Comparison of ENCODE assay signal across 9 cellular contexts in the genomic region with DNA sequence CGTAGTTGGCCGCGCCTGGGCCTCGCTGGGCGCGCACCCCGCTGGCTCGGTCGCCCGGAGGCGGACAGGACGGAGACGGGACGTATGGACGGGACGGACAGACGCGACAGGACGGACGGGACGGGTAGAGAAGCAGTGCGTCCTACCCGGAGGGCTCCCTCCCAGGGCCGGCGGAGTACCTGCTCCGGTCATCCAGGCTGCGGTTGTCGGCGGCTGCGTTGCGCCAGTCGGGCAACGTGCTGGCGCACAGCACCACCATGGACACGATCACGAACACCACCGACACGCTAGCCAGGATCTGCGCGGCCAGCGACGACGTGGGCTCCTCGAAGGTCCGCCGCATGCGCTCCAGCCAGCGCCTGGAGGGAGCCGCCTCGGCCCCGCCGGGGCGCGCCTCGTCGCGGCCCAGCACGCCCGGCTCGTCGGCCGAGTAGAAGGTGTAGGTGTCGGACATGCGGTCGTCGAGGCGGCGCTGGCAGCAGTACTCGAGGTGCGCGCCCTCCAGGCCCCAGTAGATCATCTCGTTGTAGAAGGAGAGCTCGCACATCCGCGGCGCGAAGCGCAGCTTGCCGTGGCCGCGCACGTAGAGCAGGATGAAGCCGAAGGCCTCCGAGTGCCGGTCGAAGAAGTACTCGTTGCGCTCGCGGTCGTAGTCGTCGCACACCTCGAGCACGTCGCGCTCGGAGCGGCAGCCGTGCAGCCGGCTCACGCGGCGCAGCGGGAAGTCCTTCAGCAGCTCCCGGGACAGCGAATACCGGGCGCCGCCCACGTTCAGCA. TPM values are rescaled to one million over a fixed set of nuclear protein-coding genes. Genes with fewer than 3 reads are reported as not detected.
DNase-seq lines count a peak whose midpoint lies in the region; ATAC-seq and TF ChIP-seq lines count a peak whose summit lies in the region.
"Had no signal": no experiment of that assay in that cellular context is flagged by ENCODE, and none has a peak within 500 bp of the region (broad histone marks: within the 10 kb centered on the region; RNA-seq: fewer than 3 reads in every experiment).

No MANE protein-coding gene starts in this region.

- H3K9ac ChIP-seq in smooth muscle cell (ENCODE audit: low read depth): no peak overlapping the region

- no peaks in the 10 kb centered on the region for H3K4me1 ChIP-seq in smooth muscle cell (ENCODE audit: low read depth)

- 7% methylated on average over 109 of the region's 111 CpGs for WGBS in smooth muscle cell (ENCODE audit: low lambda C conversion rate)

- H3K27ac ChIP-seq in smooth muscle cell (ENCODE audit: low read depth): no peak overlapping the region

- no peak for TF ChIP-seq CTCF in smooth muscle cell (IDR thresholded peaks at IDR 0.05; ENCODE audit: borderline replicate concordance, insufficient read depth, poor library complexity, severe bottlenecking)

- ATAC-seq in activated CD4-positive, CD25-positive, alpha-beta regulatory T cell treated with anti-CD3 and anti-CD28 coated beads, Interleukin-2, amount 50 U/mL, for 24 hours: no peak

- no peak overlapping the region for H2AFZ ChIP-seq in smooth muscle cell (ENCODE audit: low read depth)

- no peaks in the 10 kb centered on the region for H3F3A ChIP-seq in smooth muscle cell (ENCODE audit: low read depth)

- H3K36me3 ChIP-seq in smooth muscle cell (ENCODE audit: low read depth): no peaks in the 10 kb centered on the region

- no peaks in the 10 kb centered on the region for H3K9me3 ChIP-seq in smooth muscle cell (replicated peaks; ENCODE audit: low read depth)

- DNase-seq in activated CD4-positive, CD25-positive, alpha-beta regulatory T cell treated with anti-CD3 and anti-CD28 coated beads, Interleukin-2, amount 50 U/mL, for 72 hours: peak; percentile 51
- peak; percentile 68 for DNase-seq in activated CD8-positive, alpha-beta memory T cell treated with anti-CD3 and anti-CD28 coated beads for 24 hours
- DNase-seq in foreskin melanocyte (peak; percentile 6), smooth muscle cell (lab: John Stamatoyannopoulos, UW; ENCODE audit: unreplicated experiment) (no peak), AG08396 (ENCODE audit: low spot score) (no peak), NCI-H128 (lab: John Stamatoyannopoulos, UW; ENCODE audit: unreplicated experiment) (no peak), RPMI8226 (no peak)

- H4K20me1 ChIP-seq in smooth muscle cell (ENCODE audit: low read depth): no peaks in the 10 kb centered on the region

- peak overlapping the region; percentile 89 for H3K4me2 ChIP-seq in smooth muscle cell

- H3K79me2 ChIP-seq in smooth muscle cell (ENCODE audit: low read depth): no peaks in the 10 kb centered on the region

- peaks cover 53% of the 10 kb centered on the region for H3K27me3 ChIP-seq in smooth muscle cell (ENCODE audit: low read depth)

- peak overlapping the region; percentile 51 for H3K4me3 ChIP-seq in smooth muscle cell

RNA-seq across cellular contexts. Expression of a gene that starts 0.9 kb away (rescaled TPM):
- total RNA-seq in smooth muscle cell: not detected in 2 replicates
- not detected in 2 replicates for polyA plus RNA-seq in smooth muscle cell
- total RNA-seq: T-helper 2 cell treated with Interferon-gamma antibody and Interleukin-4, amounts not matched to agents 100 ng/mL and 5 ng/mL, for 36 hours had no signal

Comparison
In these comparisons a context has a peak if more than half of its experiments do, and no peak if none do; other contexts are left out.
1. DNase-seq: peak in activated CD4-positive, CD25-positive, alpha-beta regulatory T cell treated with anti-CD3 and anti-CD28 coated beads, Interleukin-2, amount 50 U/mL, for 72 hours (single experiment), activated CD8-positive, alpha-beta memory T cell treated with anti-CD3 and anti-CD28 coated beads for 24 hours (single experiment) and foreskin melanocyte (single experiment); none in smooth muscle cell (single experiment), AG08396 (single experiment), NCI-H128 (single experiment) and RPMI8226 (single experiment).